In genomic region chr22:38176170-38176741, GRCh38 we compare ENCODE assay signal across 1 cellular context.
TF ChIP-seq lines count a peak whose summit lies in the region.

No MANE protein-coding gene starts in this region.

TF ChIP-seq in GM12878, 131 proteins besides CTCF, POLR2A, EP300 and RAD21 (continued from another document):
- peak; percentile 78 for TF ChIP-seq ZNF592 (IDR thresholded peaks at IDR 0.05)
- no peak for TF ChIP-seq NR2C1 (IDR thresholded peaks at IDR 0.05)
- TF ChIP-seq NR2C2 (IDR thresholded peaks at IDR 0.05; ENCODE audit: borderline replicate concordance, control insufficient read depth, insufficient read length, low read depth): no peak
- TF ChIP-seq ZZZ3 (IDR thresholded peaks at IDR 0.05; ENCODE audit: control insufficient read depth, insufficient read length, low read depth): no peak
- TF ChIP-seq SREBF2 (IDR thresholded peaks at IDR 0.05; ENCODE audit: low read length): no peak
- no peak for TF ChIP-seq CEBPZ (IDR thresholded peaks at IDR 0.05; ENCODE audit: low read depth, low read length)
- no peak for TF ChIP-seq CEBPB (IDR thresholded peaks at IDR 0.05; ENCODE audit: borderline replicate concordance in 1 of 2, low read depth in 2 of 2, low read length in 2 of 2)
- TF ChIP-seq LARP7 (IDR thresholded peaks at IDR 0.05): no peak
- no peak for TF ChIP-seq NFXL1 (IDR thresholded peaks at IDR 0.05; ENCODE audit: borderline replicate concordance)
- TF ChIP-seq SMAD1 (IDR thresholded peaks at IDR 0.05; ENCODE audit: low read depth, partially characterized antibody): no peak
- TF ChIP-seq ESRRA (IDR thresholded peaks at IDR 0.05; ENCODE audit: low read length): no peak
- TF ChIP-seq HDAC2 (IDR thresholded peaks at IDR 0.05): no peak
- no peak for TF ChIP-seq ZSCAN29 (IDR thresholded peaks at IDR 0.05)
TF ChIP-seq in GM12878: peak in this region for 31.
